In the genomic region with DNA sequence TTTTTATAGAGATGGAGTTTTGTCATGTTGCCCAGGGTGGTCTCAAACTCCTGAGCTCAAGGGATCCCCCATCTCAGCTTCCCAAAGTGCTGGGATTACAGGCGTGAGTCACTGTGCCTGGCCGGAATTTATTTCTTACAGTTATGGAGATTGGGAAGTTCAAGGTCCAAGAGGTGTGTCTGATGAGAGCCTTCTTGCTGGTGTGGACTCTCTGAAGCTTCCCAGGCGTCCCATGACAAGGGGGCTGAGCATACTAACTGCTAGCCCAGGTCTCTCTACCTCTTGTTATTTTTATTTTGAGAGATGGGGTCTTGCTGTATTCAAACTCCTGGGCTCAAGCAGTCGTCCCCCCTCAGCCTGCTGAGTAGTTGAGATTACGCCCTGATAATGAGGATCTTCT, we compare ENCODE assay signal across 32 cellular contexts. TPM values are rescaled to one million over a fixed set of nuclear protein-coding genes. Genes with fewer than 3 reads are reported as not detected.
DNase-seq lines count a peak whose midpoint lies in the region; ATAC-seq and TF ChIP-seq lines count a peak whose summit lies in the region.
"Had no signal": no experiment of that assay in that cellular context is flagged by ENCODE, and none has a peak within 500 bp of the region (broad histone marks: within the 10 kb centered on the region; RNA-seq: fewer than 3 reads in every experiment).

No MANE protein-coding gene starts in this region.

- ATAC-seq in HG03095 (IDR thresholded peaks at IDR 0.05; ENCODE audit: unreplicated experiment) = no peak
- ATAC-seq: esophagus mucosa, heart left ventricle had no signal

- H3F3A ChIP-seq in MM.1S (ENCODE audit: insufficient read depth, low read length) = peaks cover 22% of the 10 kb centered on the region

- CTCF ChIA-PET in Calu3 (lab: Charles Lee) = interaction anchor here (1.0 kb wide), 1 partner anchor 10 kb away, joined by 3 read pairs; no protein-coding TSS in a partner anchor

- no peak overlapping the region for H3K4me2 ChIP-seq in MM.1S (ENCODE audit: low read depth, low read length)
- H3K4me2 ChIP-seq: PC-9, smooth muscle cell had no signal

- H3K4me1 ChIP-seq in mucosa of rectum (ENCODE audit: control insufficient read depth in 2 of 2, insufficient read depth in 2 of 2, low read length in 2 of 2) (peaks cover 30 to 35% of the 10 kb centered on the region in 2 donors), MM.1S (ENCODE audit: low read length) (peaks cover 8% of the 10 kb centered on the region)
- H3K4me1 ChIP-seq: parathyroid adenoma had no signal

- no peaks in the 10 kb centered on the region for H3K9me3 ChIP-seq in mucosa of rectum (ENCODE audit: control insufficient read depth in 2 of 2, low read length in 2 of 2)
- H3K9me3 ChIP-seq in MM.1S (replicated peaks; ENCODE audit: insufficient read depth, low read length) = no peaks in the 10 kb centered on the region
- H3K9me3 ChIP-seq: heart left ventricle, vagina had no signal

- peak overlapping the region in 1 of 2 donors; percentile 41 for H3K9ac ChIP-seq in mucosa of rectum (ENCODE audit: low read depth in 1 of 2, low read length in 2 of 2)
- no peak overlapping the region for H3K9ac ChIP-seq in MM.1S (ENCODE audit: low read length)
- H3K9ac ChIP-seq: GM23248, parathyroid adenoma had no signal

- H3K27ac Mint-ChIP-seq in Calu3 (ENCODE audit: unreplicated experiment) (no peak overlapping the region), type B pancreatic cell (peak overlapping the region; percentile 61)
- H3K27ac Mint-ChIP-seq: activated CD4-positive, alpha-beta memory T cell treated with anti-CD3 and anti-CD28 coated beads for 36 hours; activated naive CD4-positive, alpha-beta T cell treated with anti-CD3 and anti-CD28 coated beads for 36 hours; HFFc6; nephron progenitor cell; stimulated activated naive CD8-positive, alpha-beta T cell treated with anti-CD3 and anti-CD28 coated beads, Interleukin-15, Interleukin-2, amounts not matched to agents 100 ng/mL and 50 ng/mL, for 24 hours had no signal

- H3K9me3 Mint-ChIP-seq in Calu3 (ENCODE audit: low read depth, unreplicated experiment) (no peaks in the 10 kb centered on the region), type B pancreatic cell (no peaks in the 10 kb centered on the region)
- H3K9me3 Mint-ChIP-seq: activated CD4-positive, alpha-beta memory T cell treated with anti-CD3 and anti-CD28 coated beads for 36 hours; activated naive CD4-positive, alpha-beta T cell treated with anti-CD3 and anti-CD28 coated beads for 36 hours; HFFc6; nephron progenitor cell; stimulated activated naive CD8-positive, alpha-beta T cell treated with anti-CD3 and anti-CD28 coated beads, Interleukin-15, Interleukin-2, amounts not matched to agents 100 ng/mL and 50 ng/mL, for 24 hours had no signal

- H3K27ac ChIP-seq in VCaP (peak overlapping the region; percentile 94), mucosa of rectum (ENCODE audit: low read depth in 2 of 2, low read length in 2 of 2) (peak overlapping the region; percentile 100), MM.1S (ENCODE audit: low read length) (no peak overlapping the region)
- H3K27ac ChIP-seq: GM23248, heart left ventricle, parathyroid adenoma, PC-9, vagina had no signal

- no peaks in the 10 kb centered on the region for H3K9me2 ChIP-seq in MM.1S (replicated peaks; ENCODE audit: insufficient read depth, low read length)

- H3K27me3 ChIP-seq in mucosa of rectum (ENCODE audit: control insufficient read depth in 2 of 2, insufficient read depth in 2 of 2, low read length in 2 of 2) = no peaks in the 10 kb centered on the region
- no peaks in the 10 kb centered on the region for H3K27me3 ChIP-seq in MM.1S (replicated peaks; ENCODE audit: insufficient read depth, low read length)
- H3K27me3 ChIP-seq: vagina had no signal

- H3K4me1 Mint-ChIP-seq in Calu3 (ENCODE audit: low read depth, unreplicated experiment) = peaks cover 9% of the 10 kb centered on the region
- H3K4me1 Mint-ChIP-seq in type B pancreatic cell (ENCODE audit: unreplicated experiment) = peaks cover 24% of the 10 kb centered on the region

- H3K36me3 ChIP-seq in mucosa of rectum (ENCODE audit: control insufficient read depth in 2 of 2, insufficient read depth in 2 of 2, low read length in 2 of 2) (no peaks in the 10 kb centered on the region), MM.1S (replicated peaks; ENCODE audit: insufficient read depth, low read length) (no peaks in the 10 kb centered on the region)
- H3K36me3 ChIP-seq: heart left ventricle, vagina had no signal

- no TSS peak for BruUV-seq in Calu3 (replicated peaks; lab: Mats Ljungman, UMichigan)

- peaks cover 18% of the 10 kb centered on the region for H3K36me3 Mint-ChIP-seq in Calu3 (ENCODE audit: insufficient read depth, unreplicated experiment)
- peaks cover 4% of the 10 kb centered on the region for H3K36me3 Mint-ChIP-seq in type B pancreatic cell

- H3K4me3 Mint-ChIP-seq in Calu3 (ENCODE audit: low read depth, unreplicated experiment) (no peak overlapping the region), type B pancreatic cell (peak overlapping the region; percentile 25)
- H3K4me3 Mint-ChIP-seq: activated CD4-positive, alpha-beta memory T cell treated with anti-CD3 and anti-CD28 coated beads for 36 hours; activated naive CD4-positive, alpha-beta T cell treated with anti-CD3 and anti-CD28 coated beads for 36 hours; HFFc6; nephron progenitor cell; stimulated activated naive CD8-positive, alpha-beta T cell treated with anti-CD3 and anti-CD28 coated beads, Interleukin-15, Interleukin-2, amounts not matched to agents 100 ng/mL and 50 ng/mL, for 24 hours had no signal

- DNase-seq in Calu3 (peak; percentile 12), type B pancreatic cell (ENCODE audit: extremely low spot score, unreplicated experiment) (no peak), GOT3 (lab: John Stamatoyannopoulos, UW) (no peak), MM.1S (no peak)
- DNase-seq: activated CD4-positive, alpha-beta memory T cell treated with anti-CD3 and anti-CD28 coated beads for 36 hours; activated CD4-positive, alpha-beta T cell treated with anti-CD3 and anti-CD28 coated beads for 1 hour; activated CD8-positive, alpha-beta memory T cell treated with anti-CD3 and anti-CD28 coated beads, Interleukin-2, amount 50 U/mL, for 4 hours; activated naive CD4-positive, alpha-beta T cell treated with anti-CD3 and anti-CD28 coated beads for 36 hours; C1 segment of cervical spinal cord; central memory CD4-positive, alpha-beta T cell; dermis blood vessel endothelial cell; DMS79 treated with DMSO at 0.1 percent for 48 hours; GDM1; GM23248; heart left ventricle; HFFc6; KG1; kidney glomerular epithelial cell; NCI-H345; nephron progenitor cell; PC-9; Right ventricle myocardium superior; T-helper 2 cell had no signal

- H3K27me3 Mint-ChIP-seq in Calu3 (ENCODE audit: unreplicated experiment) (no peaks in the 10 kb centered on the region), type B pancreatic cell (peaks cover 5% of the 10 kb centered on the region)
- H3K27me3 Mint-ChIP-seq: activated CD4-positive, alpha-beta memory T cell treated with anti-CD3 and anti-CD28 coated beads for 36 hours; stimulated activated naive CD8-positive, alpha-beta T cell treated with anti-CD3 and anti-CD28 coated beads, Interleukin-15, Interleukin-2, amounts not matched to agents 100 ng/mL and 50 ng/mL, for 24 hours had no signal

- TF ChIP-seq CTCF in Calu3 (IDR thresholded peaks at IDR 0.05; ENCODE audit: unreplicated experiment) = no peak
- TF ChIP-seq CTCF in VCaP (conservative IDR thresholded peaks at IDR 0.05) = no peak
- no peak for TF ChIP-seq CTCF in type B pancreatic cell (conservative IDR thresholded peaks at IDR 0.05)
- TF ChIP-seq CTCF in MM.1S (IDR thresholded peaks at IDR 0.05; ENCODE audit: low read length) = no peak

- H3K79me2 ChIP-seq in MM.1S (ENCODE audit: low read length) = peaks cover 17% of the 10 kb centered on the region

- intact Hi-C loops in Calu3 (cut with micrococcal nuclease; ENCODE audit: unreplicated experiment) = no loop called here

- no peak overlapping the region for H2AFZ ChIP-seq in MM.1S (ENCODE audit: low read length)
- H2AFZ ChIP-seq: GM23248, parathyroid adenoma, PC-9 had no signal

- H3K4me3 ChIP-seq in mucosa of rectum (ENCODE audit: low read length in 2 of 2) = peak overlapping the region in 1 of 2 donors; percentile 42
- H3K4me3 ChIP-seq in MM.1S (ENCODE audit: low read length) = no peak overlapping the region
- H3K4me3 ChIP-seq: GM23248, heart left ventricle, lung, PC-9, smooth muscle cell, vagina had no signal

- H4K20me1 ChIP-seq in MM.1S (ENCODE audit: insufficient read depth, low read length) = 0 out of 2 replicates have a peak, but pooled peaks cover under 1% of the 10 kb centered on the region

RNA-seq across cellular contexts. Expression of a gene that starts 2.9 kb away (rescaled TPM):
- 96.0 and 104 TPM in 2 replicates for total RNA-seq in Calu3 (2022)
- 70.6 and 156 TPM in 2 replicates for total RNA-seq in type B pancreatic cell (ENCODE audit: low replicate concordance)

RNA-seq across cellular contexts. Expression of a gene that starts 12.3 kb away (rescaled TPM):
- 47.2 and 56.7 TPM in 2 replicates for total RNA-seq in Calu3 (2022)
- 61.1 and 64.3 TPM in 2 replicates for total RNA-seq in type B pancreatic cell (ENCODE audit: low replicate concordance)
